In the genomic region with DNA sequence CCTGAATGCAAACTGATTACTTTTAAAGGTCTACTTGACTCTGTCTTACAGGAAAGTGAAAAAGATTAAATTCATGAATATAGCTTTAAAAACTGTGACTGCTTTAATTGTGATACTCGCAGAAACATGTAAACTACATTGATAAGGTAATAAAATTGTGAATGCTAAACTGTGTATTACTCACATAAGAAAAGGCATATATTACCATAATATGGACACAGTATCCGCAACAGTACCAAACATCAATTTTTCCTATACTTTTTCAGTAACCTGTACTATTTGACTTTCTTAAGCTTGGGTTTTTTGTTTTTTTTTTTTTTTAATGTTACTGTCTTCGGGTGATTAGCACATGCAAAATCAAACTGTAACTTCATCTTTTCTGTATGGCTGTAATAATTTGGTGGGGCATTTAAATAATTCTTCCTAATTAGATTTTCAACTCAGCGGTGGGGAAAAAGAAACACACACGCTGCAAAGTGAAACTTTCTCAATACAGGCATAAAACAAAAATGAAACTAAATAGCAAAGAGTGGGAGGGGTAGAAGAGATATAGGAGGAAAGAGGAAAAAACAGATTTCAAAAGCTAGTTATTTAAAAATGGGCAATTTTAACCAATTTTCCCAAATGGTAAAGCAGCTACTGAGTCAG, we compare ENCODE assay signal across 8 cellular contexts. TPM values are rescaled to one million over a fixed set of nuclear protein-coding genes. Genes with fewer than 3 reads are reported as not detected.
DNase-seq lines count a peak whose midpoint lies in the region; ATAC-seq, FAIRE-seq and TF ChIP-seq lines count a peak whose summit lies in the region.

No MANE protein-coding gene starts in this region.

- POLR2A ChIA-PET in A549 (lab: Yijun Ruan, JAX) = interaction anchor here (1.6 kb wide), 1 partner anchor 23 kb away, joined by 6 read pairs; the partner anchor contains the start of gene NT5C3A
- POLR2A ChIA-PET in naive thymus-derived CD4-positive, alpha-beta T cell (lab: Charles Lee) = interaction anchor here (0.7 to 3.2 kb wide), 8 partner anchors 10 to 543 kb away, joined by 3 to 41 read pairs (median 6); partner anchors contain the start of genes KBTBD2 and NT5C3A

- H3K36me3 Mint-ChIP-seq in chondrocyte (ENCODE audit: low read depth) = no peaks in the 10 kb centered on the region
- H3K36me3 Mint-ChIP-seq in naive thymus-derived CD4-positive, alpha-beta T cell = peaks cover 0 to 9% (median 5%) of the 10 kb centered on the region in 5 donors
- H3K36me3 Mint-ChIP-seq in GM23338 (ENCODE audit: low read depth) = no peaks in the 10 kb centered on the region

- WGBS in A549 (ENCODE audit: missing lambda C conversion rate) = 15% methylated on average over 5 of the region's 5 CpGs

- H3K4me3 Mint-ChIP-seq in chondrocyte (ENCODE audit: unreplicated experiment) = peak overlapping the region; percentile 64
- peak overlapping the region; percentile 80 to 98 (median 85) for H3K4me3 Mint-ChIP-seq in naive thymus-derived CD4-positive, alpha-beta T cell
- H3K4me3 Mint-ChIP-seq in GM23338 = no peak overlapping the region

- TF ChIP-seq EP300 in A549 (IDR thresholded peaks at IDR 0.05) = no peak

- H2AFZ ChIP-seq in GM23338 = no peak overlapping the region

- TF ChIP-seq RAD21 in A549 (conservative IDR thresholded peaks at IDR 0.05 in 1 of 2, IDR thresholded peaks at IDR 0.05 in 1 of 2) = no peak

- TF ChIP-seq POLR2A in A549 (IDR thresholded peaks at IDR 0.05; ENCODE audit: low read length) = no peak

- peaks cover 9% of the 10 kb centered on the region for H3K36me3 ChIP-seq in MG63
- no peaks in the 10 kb centered on the region for H3K36me3 ChIP-seq in naive thymus-derived CD4-positive, alpha-beta T cell (ENCODE audit: control insufficient read depth in 2 of 3, insufficient read depth in 3 of 3, low read length in 3 of 3)
- H3K36me3 ChIP-seq in GM23338 (ENCODE audit: insufficient read depth) = no peaks in the 10 kb centered on the region

- H3K4me1 ChIP-seq in A549 (peaks cover 67% of the 10 kb centered on the region), GM23338 (ENCODE audit: insufficient read depth) (no peaks in the 10 kb centered on the region; the same call in 1 of the 2 replicates)
- peaks cover 3 to 22% of the 10 kb centered on the region in 2 donors for H3K4me1 ChIP-seq in naive thymus-derived CD4-positive, alpha-beta T cell (ENCODE audit: control insufficient read depth in 2 of 2, insufficient read depth in 2 of 2, low read length in 2 of 2)

- CTCF ChIA-PET in A549 (lab: Yijun Ruan, JAX) = interaction anchor here (0.6 to 1.2 kb wide), 2 partner anchors 16 to 549 kb away, joined by 3 read pairs; partner anchors contain the start of gene LSM5
- CTCF ChIA-PET in naive thymus-derived CD4-positive, alpha-beta T cell (lab: Charles Lee) = interaction anchor here (0.6 to 1.8 kb wide), 7 partner anchors 8 to 193 kb away, joined by 3 to 9 read pairs (median 4); partner anchors contain the start of gene RP9

- H3K27ac ChIP-seq in A549 = peak overlapping the region; percentile 21 to 65; a peak in 5 of 6 replicates
- H3K27ac ChIP-seq in naive thymus-derived CD4-positive, alpha-beta T cell (ENCODE audit: low read depth, low read length) = peak overlapping the region; percentile 67
- no peak overlapping the region for H3K27ac ChIP-seq in GM23338 (ENCODE audit: low read depth)

- no peaks in the 10 kb centered on the region for H3K9me2 ChIP-seq in GM23338 (ENCODE audit: insufficient read depth)

- H4K20me1 ChIP-seq in GM23338 (replicated peaks; ENCODE audit: insufficient read depth) = peaks cover 61% of the 10 kb centered on the region

- H3K4me1 Mint-ChIP-seq in chondrocyte (ENCODE audit: low read depth) (peaks cover 42% of the 10 kb centered on the region), GM23338 (peaks cover 5% of the 10 kb centered on the region; the same call in 2 of the 3 replicates)
- H3K4me1 Mint-ChIP-seq in naive thymus-derived CD4-positive, alpha-beta T cell = peaks cover 19 to 70% (median 64%) of the 10 kb centered on the region in 7 donors

- ATAC-seq in A549 (no peak), GM18870 (IDR thresholded peaks at IDR 0.05; ENCODE audit: unreplicated experiment) (peak; percentile 38), GM23338 (no peak)
- peak; percentile 30 for ATAC-seq in naive thymus-derived CD4-positive, alpha-beta T cell

- FAIRE-seq in A549 (lab: Jason Lieb, UNC) = no peak

- H3F3A ChIP-seq in GM23338 (replicated peaks; ENCODE audit: low read depth) = no peaks in the 10 kb centered on the region

- H3K4me3 ChIP-seq in A549 (peak overlapping the region; percentile 41), MG63 (peak overlapping the region; percentile 47), GM23338 (no peak overlapping the region)
- peak overlapping the region; percentile 49 for H3K4me3 ChIP-seq in naive thymus-derived CD4-positive, alpha-beta T cell (ENCODE audit: low read length)

- H3K27me3 ChIP-seq in MG63 = no peaks in the 10 kb centered on the region
- no peaks in the 10 kb centered on the region for H3K27me3 ChIP-seq in naive thymus-derived CD4-positive, alpha-beta T cell (ENCODE audit: control insufficient read depth in 2 of 2, insufficient read depth in 2 of 2, low read length in 2 of 2)
- no peaks in the 10 kb centered on the region for H3K27me3 ChIP-seq in GM23338 (ENCODE audit: insufficient read depth)

- H3K9me3 ChIP-seq in A549 = no peaks in the 10 kb centered on the region
- H3K9me3 ChIP-seq in MG63 = no peaks in the 10 kb centered on the region
- no peaks in the 10 kb centered on the region for H3K9me3 ChIP-seq in naive thymus-derived CD4-positive, alpha-beta T cell (ENCODE audit: control insufficient read depth in 2 of 3, low read length in 3 of 3)

- H3K27me3 Mint-ChIP-seq in chondrocyte (ENCODE audit: low read depth) = no peaks in the 10 kb centered on the region
- H3K27me3 Mint-ChIP-seq in naive thymus-derived CD4-positive, alpha-beta T cell = no peaks in the 10 kb centered on the region
- H3K27me3 Mint-ChIP-seq in GM23338 (ENCODE audit: insufficient read depth, low read depth, poor library complexity) = no peaks in the 10 kb centered on the region

- H3K27ac Mint-ChIP-seq in chondrocyte (ENCODE audit: unreplicated experiment) = peak overlapping the region; percentile 23
- H3K27ac Mint-ChIP-seq in naive thymus-derived CD4-positive, alpha-beta T cell = peak overlapping the region; percentile 71 to 95 (median 85)
- no peak overlapping the region for H3K27ac Mint-ChIP-seq in GM23338

- DNase-seq in A549 (ENCODE audit: low read depth in 1 of 2, low spot score in 1 of 2) (no peak), MG63 (no peak), chondrocyte (ENCODE audit: low spot score) (no peak), NK-92 (lab: John Stamatoyannopoulos, UW; ENCODE audit: unreplicated experiment) (no peak), NCI-H526 (lab: John Stamatoyannopoulos, UW) (no peak), GM23338 (ENCODE audit: low spot score) (no peak)
- peak in 7 of 9 donors; percentile 24 to 49 (median 33) for DNase-seq in naive thymus-derived CD4-positive, alpha-beta T cell

- H3K9me3 Mint-ChIP-seq in chondrocyte (ENCODE audit: low read depth) (no peaks in the 10 kb centered on the region), GM23338 (no peaks in the 10 kb centered on the region)
- no peaks in the 10 kb centered on the region for H3K9me3 Mint-ChIP-seq in naive thymus-derived CD4-positive, alpha-beta T cell

- intact Hi-C loops in naive thymus-derived CD4-positive, alpha-beta T cell (cut with micrococcal nuclease) = loop anchor here (1.0 to 2.0 kb wide), 6 partner anchors 23 to 545 kb away; partner anchors contain the start of genes AVL9 (in 1 of the 2), BBS9 (in 1 of the 2) and NT5C3A (in 1 of the 2)

- peak overlapping the region; percentile 89 for H3K4me2 ChIP-seq in A549
- H3K4me2 ChIP-seq in GM23338 = no peak overlapping the region

- TF ChIP-seq CTCF in A549 (IDR thresholded peaks at IDR 0.05) (no peak), chondrocyte (IDR thresholded peaks at IDR 0.05) (no peak), GM23338 (conservative IDR thresholded peaks at IDR 0.05; ENCODE audit: low read depth in 2 of 2) (no peak)

- peaks cover 97% of the 10 kb centered on the region for H3K79me2 ChIP-seq in GM23338 (replicated peaks; ENCODE audit: insufficient read depth)

TF ChIP-seq in A549, 52 proteins besides CTCF, POLR2A, EP300 and RAD21 (continues in another document):
- TF ChIP-seq FOSL2 (IDR thresholded peaks at IDR 0.05) (no peak), FOSL2 (CRISPR knock-in tag; IDR thresholded peaks at IDR 0.05) (no peak), JUN (IDR thresholded peaks at IDR 0.05) (no peak)

TF ChIP-seq in GM23338, 12 proteins besides CTCF, POLR2A, EP300 and RAD21 (continues in another document):
- no peak for TF ChIP-seq ZNF331 (CRISPR knock-in tag; IDR thresholded peaks at IDR 0.05; ENCODE audit: low read depth)
- TF ChIP-seq NANOG (IDR thresholded peaks at IDR 0.05; ENCODE audit: borderline replicate concordance) = no peak

RNA-seq across cellular contexts. Expression of gene NT5C3A, which starts 23.2 kb away (rescaled TPM):
- 37.0 and 59.6 TPM in 2 replicates for polyA plus RNA-seq in A549 (2011; rRNA removed)
- 10.5 and 12.7 TPM in 2 replicates for polyA plus RNA-seq in A549 (2012; cell fraction: cytosol; rRNA removed)
- 4.8 and 7.5 TPM in 2 replicates for polyA plus RNA-seq in A549 (2012; cell fraction: nucleus; rRNA removed)
- polyA plus RNA-seq in A549 (2017; fragmentation: RNase III; extraction: RNeasy Plus Mini Kit Qiagen cat#74134 plus additional on column Dnase treatment) = 37.0 to 38.2 TPM (median 37.7 TPM) in 3 replicates
- polyA minus RNA-seq in A549 (2011; rRNA and poly(A)+ RNA removed) = 3.7 and 6.5 TPM in 2 replicates
- total RNA-seq in MG63 (2014; rRNA removed; shearing (Covaris generic); ENCODE audit: low replicate concordance) = 27.8 and 34.2 TPM in 2 replicates
- 9.7 to 15.6 TPM (median 14.5 TPM) in 3 replicates for total RNA-seq in chondrocyte
- 10 to 100 TPM; 36.6 to 51.3 (median 48.5) TPM for total RNA-seq in naive thymus-derived CD4-positive, alpha-beta T cell
- polyA plus RNA-seq in naive thymus-derived CD4-positive, alpha-beta T cell = 10 to 100 TPM; 45.7 to 64.8 TPM
- 28.5 and 36.8 TPM in 2 replicates for total RNA-seq in GM23338 (2014; rRNA removed; shearing (Covaris generic))
- 42.8 and 45.8 TPM in 2 replicates for polyA plus RNA-seq in GM23338 (2016; fragmentation: Nextera tagmentation; extraction: Ambion mirVana)

Comparison
In these comparisons a context has a peak if more than half of its experiments do, and no peak if none do; other contexts are left out.
1. ATAC-seq: peak in GM18870 (single experiment) and naive thymus-derived CD4-positive, alpha-beta T cell (single experiment); none in A549 (0 of 2) and GM23338 (single experiment).
2. DNase-seq: peak in naive thymus-derived CD4-positive, alpha-beta T cell (7 of 9); none in A549 (0 of 2), MG63 (single experiment), chondrocyte (single experiment), NK-92 (single experiment), NCI-H526 (0 of 2) and GM23338 (single experiment).